Comparison of ENCODE assay signal across 32 cellular contexts in the genomic region with DNA sequence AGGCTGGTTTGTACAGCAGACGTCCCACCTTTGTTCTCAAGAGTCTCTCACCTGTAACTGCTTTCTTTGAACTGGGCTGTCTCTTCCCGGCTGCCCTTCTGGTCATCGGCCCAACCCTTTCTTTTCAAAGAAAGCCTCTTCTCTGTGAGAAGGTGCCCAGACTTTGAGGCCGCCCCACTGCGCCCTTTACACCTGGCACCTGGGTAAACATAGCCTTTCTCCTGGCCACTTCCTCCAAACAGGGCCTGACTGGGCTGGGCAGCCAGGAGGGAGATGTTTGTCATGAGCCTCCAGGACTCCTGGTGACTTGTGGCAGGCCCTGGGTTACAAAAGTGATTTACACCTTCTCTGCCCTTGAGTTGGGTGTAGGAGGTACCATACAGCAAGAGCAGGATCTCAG.
DNase-seq lines count a peak whose midpoint lies in the region; ATAC-seq and TF ChIP-seq lines count a peak whose summit lies in the region.
"Had no signal": no experiment of that assay in that cellular context is flagged by ENCODE, and none has a peak within 500 bp of the region (broad histone marks: within the 10 kb centered on the region; RNA-seq: fewer than 3 reads in every experiment).

No MANE protein-coding gene starts in this region.

- H3K4me3 Mint-ChIP-seq in activated CD8-positive, alpha-beta memory T cell treated with anti-CD3 and anti-CD28 coated beads, Interleukin-2, amount 10 ng/mL, durations not matched to agents 7 days and 5 days: no peak overlapping the region
- H3K4me3 Mint-ChIP-seq: activated CD4-positive, alpha-beta memory T cell treated with anti-CD3 and anti-CD28 coated beads, Interleukin-2, amount 10 ng/mL, durations not matched to agents 7 days and 5 days; brain; neural progenitor cell; T-helper 2 cell treated with Interferon-gamma antibody and Interleukin-4, amounts not matched to agents 5 μg/mL and 100 μg/mL, for 36 hours; type B pancreatic cell had no signal

- H3K9me3 ChIP-seq in body of pancreas (no peaks in the 10 kb centered on the region), left lung (no peaks in the 10 kb centered on the region), thyroid gland (no peaks in the 10 kb centered on the region)
- H3K9me3 ChIP-seq: BLaER1, right atrium auricular region, spleen had no signal

- no peaks in the 10 kb centered on the region for H3K36me3 Mint-ChIP-seq in activated CD8-positive, alpha-beta memory T cell treated with anti-CD3 and anti-CD28 coated beads, Interleukin-2, amount 10 ng/mL, durations not matched to agents 7 days and 5 days
- H3K36me3 Mint-ChIP-seq: brain, neural progenitor cell, type B pancreatic cell had no signal

- H3K4me3 ChIP-seq in LNCaP clone FGC (ENCODE audit: low read depth, low read length) (no peak overlapping the region), body of pancreas (no peak overlapping the region), left lung (no peak overlapping the region), thyroid gland (replicated peaks in 1 of 3) (no peak overlapping the region)
- H3K4me3 ChIP-seq: BLaER1, dorsolateral prefrontal cortex, neural progenitor cell, right atrium auricular region, spleen had no signal

- TF ChIP-seq CTCF in LNCaP clone FGC (IDR thresholded peaks at IDR 0.05; ENCODE audit: control insufficient read depth, extremely low read depth, insufficient read depth) (no peak), body of pancreas (IDR thresholded peaks at IDR 0.05) (no peak), left lung (IDR thresholded peaks at IDR 0.05) (no peak), thyroid gland (IDR thresholded peaks at IDR 0.05) (no peak)

- H3K27ac Mint-ChIP-seq in activated CD8-positive, alpha-beta memory T cell treated with anti-CD3 and anti-CD28 coated beads, Interleukin-2, amount 10 ng/mL, durations not matched to agents 7 days and 5 days: no peak overlapping the region
- H3K27ac Mint-ChIP-seq: activated CD4-positive, alpha-beta memory T cell treated with anti-CD3 and anti-CD28 coated beads, Interleukin-2, amount 10 ng/mL, durations not matched to agents 7 days and 5 days; T-helper 2 cell treated with Interferon-gamma antibody and Interleukin-4, amounts not matched to agents 5 μg/mL and 100 μg/mL, for 36 hours had no signal

- no peaks in the 10 kb centered on the region for H3K36me3 ChIP-seq in body of pancreas (replicated peaks in 1 of 2; ENCODE audit: insufficient read depth in 1 of 2, low read depth in 2 of 2)
- no peaks in the 10 kb centered on the region for H3K36me3 ChIP-seq in left lung
- H3K36me3 ChIP-seq in thyroid gland: no peaks in the 10 kb centered on the region
- H3K36me3 ChIP-seq: BLaER1, neural progenitor cell, right atrium auricular region, spleen had no signal

- CTCF ChIA-PET in activated CD8-positive, alpha-beta memory T cell treated with anti-CD3 and anti-CD28 coated beads, Interleukin-2, amount 10 ng/mL, durations not matched to agents 7 days and 5 days (lab: Charles Lee): no interaction called here

- WGBS in body of pancreas, 2 donors: 35 to 37% methylated on average over 5 of the region's 5 CpGs
- WGBS in thyroid gland, 2 donors: 44 to 56% methylated on average over 5 of the region's 5 CpGs

- peak; percentile 85 for ATAC-seq in body of pancreas
- ATAC-seq in left lung: peak; percentile 90
- no peak for ATAC-seq in activated CD8-positive, alpha-beta memory T cell treated with anti-CD3 and anti-CD28 coated beads, Interleukin-2, amount 10 ng/mL, durations not matched to agents 7 days and 5 days
- no peak for ATAC-seq in HG03135 (IDR thresholded peaks at IDR 0.05; ENCODE audit: unreplicated experiment)
- ATAC-seq: left ventricle myocardium superior, Panc1 had no signal

- H3K9me3 Mint-ChIP-seq in activated CD8-positive, alpha-beta memory T cell treated with anti-CD3 and anti-CD28 coated beads, Interleukin-2, amount 10 ng/mL, durations not matched to agents 7 days and 5 days (ENCODE audit: low read depth): no peaks in the 10 kb centered on the region
- H3K9me3 Mint-ChIP-seq: activated CD4-positive, alpha-beta memory T cell treated with anti-CD3 and anti-CD28 coated beads, Interleukin-2, amount 10 ng/mL, durations not matched to agents 7 days and 5 days; neural progenitor cell; T-helper 2 cell treated with Interferon-gamma antibody and Interleukin-4, amounts not matched to agents 5 μg/mL and 100 μg/mL, for 36 hours; type B pancreatic cell had no signal

- peak in 1 of 3 donors; percentile 12 for TF ChIP-seq POLR2A in body of pancreas (IDR thresholded peaks at IDR 0.05)
- no peak for TF ChIP-seq POLR2A in thyroid gland (IDR thresholded peaks at IDR 0.05)

- DNase-seq in LNCaP clone FGC (ENCODE audit: low read depth): peak; percentile 22
- DNase-seq in body of pancreas: peak; percentile 56 to 77 (median 67)
- DNase-seq in left lung: peak in 1 of 2 donors; percentile 70
- DNase-seq in thyroid gland: peak; percentile 10 to 56
- no peak for DNase-seq in activated CD8-positive, alpha-beta memory T cell treated with anti-CD3 and anti-CD28 coated beads, Interleukin-2, amount 10 ng/mL, durations not matched to agents 7 days and 5 days
- DNase-seq in NCI-H2029 (lab: John Stamatoyannopoulos, UW): no peak
- DNase-seq in NCI-H187 treated with DMSO at 0.1 percent for 48 hours (lab: John Stamatoyannopoulos, UW): no peak
- DNase-seq: activated CD4-positive, alpha-beta memory T cell treated with anti-CD3 and anti-CD28 coated beads, Interleukin-2, amount 10 ng/mL, durations not matched to agents 7 days and 5 days; activated CD4-positive, alpha-beta T cell treated with anti-CD3 and anti-CD28 coated beads for 1 hour; activated CD8-positive, alpha-beta memory T cell treated with anti-CD3 and anti-CD28 coated beads, Interleukin-2, amount 50 U/mL, for 48 hours; activated naive CD4-positive, alpha-beta T cell treated with anti-CD3 and anti-CD28 coated beads, Interleukin-2, amount 50 U/mL, for 16 hours; cerebellar nuclear complex; DMS79 treated with DMSO at 0.1 percent for 48 hours; dorsolateral prefrontal cortex; GDM1; Kasumi-1; left ventricle myocardium superior; NCI-H1694; NCI-H2171 treated with DMSO at 0.1 percent for 48 hours; NCI-H526 treated with DMSO at 0.1 percent for 48 hours; SIG-M5; spleen; stimulated activated CD4-positive, alpha-beta T cell treated with anti-CD3 and anti-CD28 coated beads, Interleukin-2, amount 100 ng/mL, for 24 hours; stimulated activated CD8-positive, alpha-beta memory T cell treated with anti-CD3 and anti-CD28 coated beads, Interleukin-4, amount 100 ng/mL, for 48 hours had no signal

- H3K27ac ChIP-seq in body of pancreas (peak overlapping the region in 3 of 4 donors; percentile 38 to 72 (median 58)), left lung (no peak overlapping the region), thyroid gland (peak overlapping the region in 1 of 3 donors; percentile 17)
- H3K27ac ChIP-seq: BLaER1, dorsolateral prefrontal cortex, neural progenitor cell, right atrium auricular region, spleen had no signal

- H3K4me1 Mint-ChIP-seq in activated CD8-positive, alpha-beta memory T cell treated with anti-CD3 and anti-CD28 coated beads, Interleukin-2, amount 10 ng/mL, durations not matched to agents 7 days and 5 days: no peaks in the 10 kb centered on the region
- H3K4me1 Mint-ChIP-seq: activated CD4-positive, alpha-beta memory T cell treated with anti-CD3 and anti-CD28 coated beads, Interleukin-2, amount 10 ng/mL, durations not matched to agents 7 days and 5 days had no signal

- H3K27me3 ChIP-seq in body of pancreas: no peaks in the 10 kb centered on the region
- no peaks in the 10 kb centered on the region for H3K27me3 ChIP-seq in left lung
- H3K27me3 ChIP-seq in thyroid gland: no peaks in the 10 kb centered on the region
- H3K27me3 ChIP-seq: BLaER1, neural progenitor cell, right atrium auricular region had no signal

- intact Hi-C loops in body of pancreas (cut with DNase I) (no loop called here), left lung (cut with DNase I) (no loop called here), thyroid gland (cut with DNase I) (no loop called here)

- H3K4me1 ChIP-seq in body of pancreas: peaks cover 18% of the 10 kb centered on the region
- no peaks in the 10 kb centered on the region for H3K4me1 ChIP-seq in left lung
- H3K4me1 ChIP-seq in thyroid gland: peaks cover 5 to 22% of the 10 kb centered on the region in 2 donors
- H3K4me1 ChIP-seq: BLaER1, spleen had no signal

- peaks cover 3% of the 10 kb centered on the region for H3K27me3 Mint-ChIP-seq in activated CD8-positive, alpha-beta memory T cell treated with anti-CD3 and anti-CD28 coated beads, Interleukin-2, amount 10 ng/mL, durations not matched to agents 7 days and 5 days

Comparison
In these comparisons a context has a peak if more than half of its experiments do, and no peak if none do; other contexts are left out.
1. DNase-seq: peak in LNCaP clone FGC (single experiment), body of pancreas (4 of 4) and thyroid gland (2 of 2); none in activated CD8-positive, alpha-beta memory T cell treated with anti-CD3 and anti-CD28 coated beads, Interleukin-2, amount 10 ng/mL, durations not matched to agents 7 days and 5 days (single experiment), NCI-H2029 (single experiment) and NCI-H187 treated with DMSO at 0.1 percent for 48 hours (single experiment).
2. ATAC-seq: peak in body of pancreas (single experiment) and left lung (single experiment); none in activated CD8-positive, alpha-beta memory T cell treated with anti-CD3 and anti-CD28 coated beads, Interleukin-2, amount 10 ng/mL, durations not matched to agents 7 days and 5 days (single experiment) and HG03135 (single experiment).
3. H3K27ac ChIP-seq: peak in body of pancreas (3 of 4); none in left lung (0 of 2).